1 cellular context compared by ENCODE assay signal in genomic region chr16:72105978-72106377, GRCh38.
TF ChIP-seq lines count a peak whose summit lies in the region.

No MANE protein-coding gene starts in this region.

TF ChIP-seq in HepG2, 621 proteins besides CTCF, POLR2A, EP300 and RAD21:
- TF ChIP-seq AGO2 (optimal IDR thresholded peaks at IDR 0.05; ENCODE audit: low read depth, low read length) (peak; percentile 28), ZNF615 (CRISPR knock-in tag; IDR thresholded peaks at IDR 0.05; ENCODE audit: borderline replicate concordance) (no peak)
